In genomic region chrX:43005561-43005960, GRCh38 we compare ENCODE assay signal across 21 cellular contexts.
DNase-seq lines count a peak whose midpoint lies in the region; FAIRE-seq and TF ChIP-seq lines count a peak whose summit lies in the region.
"Had no signal": no experiment of that assay in that cellular context is flagged by ENCODE, and none has a peak within 500 bp of the region (broad histone marks: within the 10 kb centered on the region; RNA-seq: fewer than 3 reads in every experiment).

No MANE protein-coding gene starts in this region.

- no peaks in the 10 kb centered on the region for H3K27me3 Mint-ChIP-seq in H9 (ENCODE audit: low read depth)

- no peak overlapping the region for H2AFZ ChIP-seq in H9 (ENCODE audit: low read length)
- H2AFZ ChIP-seq in H1 (ENCODE audit: low read length) = no peak overlapping the region

- no CpG with 5 or more reads among the region's 3 CpGs for WGBS in H9 (ENCODE audit: extremely low coverage, insufficient read length, low lambda C conversion rate)
- 49% methylated on average over 3 of the region's 3 CpGs; no CpG with 5 or more reads in 1 of the 2 experiments for WGBS in H1 (ENCODE audit: extremely low coverage in 1 of 2, insufficient coverage in 1 of 2, insufficient read length in 1 of 2, insufficient replicate concordance in 2 of 2, low coverage in 1 of 2, low lambda C conversion rate in 2 of 2, missing lambda C conversion rate in 1 of 2), 2 experiments

- peak overlapping the region; percentile 50 for H3K18ac ChIP-seq in H9 (ENCODE audit: insufficient read length, low read depth, low read length)
- H3K18ac ChIP-seq in H1 (ENCODE audit: extremely low read depth, low read length) = peak overlapping the region; percentile 90

- peak overlapping the region; percentile 59 for H3T11ph ChIP-seq in H9 (ENCODE audit: low read length)

- H3K23ac ChIP-seq in H9 (ENCODE audit: insufficient read length, low read depth, low read length) (no peak overlapping the region), H1 (ENCODE audit: insufficient read length) (no peak overlapping the region)

- H4K20me1 ChIP-seq in H9 (ENCODE audit: control insufficient read depth, insufficient read depth, insufficient read length) (no peaks in the 10 kb centered on the region), H1 (replicated peaks in 1 of 2; ENCODE audit: control insufficient read depth in 1 of 2, insufficient read depth in 2 of 2, low read length in 2 of 2) (no peaks in the 10 kb centered on the region)

- peak overlapping the region; percentile 88 for H2BK5ac ChIP-seq in H9 (ENCODE audit: insufficient read length, low read length)
- peak overlapping the region; percentile 98; the same call in 1 of the 2 replicates for H2BK5ac ChIP-seq in H1 (ENCODE audit: low read depth, low read length)

- H4K91ac ChIP-seq in H9 (ENCODE audit: insufficient read length, low read depth, low read length) = peak overlapping the region; percentile 96
- H4K91ac ChIP-seq in H1 (replicated peaks; ENCODE audit: insufficient read length, low read length) = peak overlapping the region; percentile 99

- H3K9ac ChIP-seq in H9 (ENCODE audit: extremely low read depth, insufficient read length, low read length) (no peak overlapping the region), NT2/D1 (ENCODE audit: insufficient read length, low read depth) (no peak overlapping the region), H1 (replicated peaks in 1 of 4; ENCODE audit: extremely low read depth in 1 of 4, low read depth in 3 of 4, low read length in 3 of 4) (no peak overlapping the region)

- H3K27me3 ChIP-seq in H9 (ENCODE audit: insufficient read depth, low read length) (no peaks in the 10 kb centered on the region), NT2/D1 (ENCODE audit: insufficient read depth, insufficient read length) (no peaks in the 10 kb centered on the region), H1 (replicated peaks in 1 of 4; ENCODE audit: control insufficient read depth in 3 of 4, extremely low read depth in 1 of 4, insufficient read depth in 3 of 4, low read length in 3 of 4) (no peaks in the 10 kb centered on the region), uterus (no peaks in the 10 kb centered on the region)
- H3K27me3 ChIP-seq: BE2C had no signal

- peak overlapping the region; percentile 100 for H2AK5ac ChIP-seq in H9 (ENCODE audit: insufficient read length, low read length)
- no peak overlapping the region for H2AK5ac ChIP-seq in H1 (ENCODE audit: low read depth, low read length)

- CTCF ChIA-PET in H1 (lab: Charles Lee; ENCODE audit: partially characterized antibody) = no interaction called here

- H3K79me2 ChIP-seq in H9 (ENCODE audit: insufficient read depth, low read length) (no peaks in the 10 kb centered on the region), H1 (ENCODE audit: control insufficient read depth in 1 of 2, insufficient read depth in 2 of 2, low read length in 2 of 2) (no peaks in the 10 kb centered on the region)

- peak overlapping the region in 1 of 2 experiments; percentile 4; a peak in 1 of 5 replicates for H3K4me3 Mint-ChIP-seq in H9

- H2BK15ac ChIP-seq in H9 (ENCODE audit: low read depth, low read length) (no peak overlapping the region), H1 (ENCODE audit: low read length) (no peak overlapping the region)

- H3K9me3 ChIP-seq in H9 (ENCODE audit: control insufficient read depth, low read depth, low read length) (no peaks in the 10 kb centered on the region), NT2/D1 (ENCODE audit: insufficient read depth, low read length) (peaks cover 23% of the 10 kb centered on the region), H1 (ENCODE audit: insufficient read depth in 2 of 2, low read depth in 1 of 2, low read length in 1 of 2) (no peaks in the 10 kb centered on the region), uterus (no peaks in the 10 kb centered on the region)
- H3K9me3 ChIP-seq: BE2C had no signal

- TF ChIP-seq CTCF in H9 (conservative IDR thresholded peaks at IDR 0.05) = no peak
- TF ChIP-seq CTCF in H1 (IDR thresholded peaks at IDR 0.05; ENCODE audit: control extremely low read depth in 1 of 3, insufficient read depth in 1 of 3, low read depth in 1 of 3, low read length in 3 of 3) = no peak
- no peak for TF ChIP-seq CTCF in uterus (IDR thresholded peaks at IDR 0.05)

- H3K56ac ChIP-seq in H9 (ENCODE audit: insufficient read length, low read depth, low read length) = no peak overlapping the region
- H3K56ac ChIP-seq in H1 (replicated peaks; ENCODE audit: insufficient read length, low read depth, low read length) = no peak overlapping the region

- intact Hi-C loops in uterus (cut with DNase I; ENCODE audit: low total_unique reads) = no loop called here

- H3K4me2 ChIP-seq in H9 (ENCODE audit: insufficient read depth, insufficient read length, low read length) (peak overlapping the region; percentile 32), H1 (ENCODE audit: insufficient read depth in 1 of 2, low read depth in 2 of 2, low read length in 2 of 2) (no peak overlapping the region)

- H3K23me2 ChIP-seq in H9 (ENCODE audit: insufficient read length, low read depth, low read length, poor library complexity, severe bottlenecking) (no peaks in the 10 kb centered on the region), H1 (ENCODE audit: low read depth, low read length) (no peaks in the 10 kb centered on the region)

- H4K5ac ChIP-seq in H9 (ENCODE audit: insufficient read length, low read depth, low read length) (peak overlapping the region; percentile 95), H1 (ENCODE audit: insufficient read length, low read depth, low read length) (peak overlapping the region; percentile 44)

- H2BK12ac ChIP-seq in H9 (ENCODE audit: insufficient read length, low read depth, low read length) = peak overlapping the region; percentile 92
- H2BK12ac ChIP-seq in H1 (ENCODE audit: low read depth, low read length) = peak overlapping the region; percentile 94

- H3K27ac ChIP-seq in H9 (ENCODE audit: insufficient read length, low read depth, low read length) (peak overlapping the region; percentile 99), H1 (ENCODE audit: low read depth, low read length) (peak overlapping the region; percentile 70; the same call in 1 of the 2 replicates), uterus (no peak overlapping the region)
- H3K27ac ChIP-seq: RWPE1, SK-N-MC had no signal

- no peaks in the 10 kb centered on the region for H3K36me3 ChIP-seq in NT2/D1 (ENCODE audit: insufficient read depth, insufficient read length, low read length)
- H3K36me3 ChIP-seq in H1 (ENCODE audit: control insufficient read depth in 2 of 4, insufficient read depth in 4 of 4, low read length in 3 of 4) = no peaks in the 10 kb centered on the region; a peak in 1 of 8 replicates
- H3K36me3 ChIP-seq in uterus = no peaks in the 10 kb centered on the region
- H3K36me3 ChIP-seq: BE2C had no signal

- H3K9me3 Mint-ChIP-seq in H9 = peaks cover 10 to 42% of the 10 kb centered on the region in 2 experiments

- POLR2A ChIA-PET in H1 (lab: Charles Lee; ENCODE audit: partially characterized antibody) = no interaction called here

- H3K4me3 ChIP-seq in NT2/D1 (ENCODE audit: insufficient read length, low read depth) = no peak overlapping the region
- H3K4me3 ChIP-seq in H1 (ENCODE audit: extremely low read depth in 1 of 4, insufficient read depth in 2 of 4, low read depth in 3 of 4, low read length in 4 of 4) = no peak overlapping the region
- H3K4me3 ChIP-seq in uterus = no peak overlapping the region
- H3K4me3 ChIP-seq: SK-N-MC had no signal

- H3K4me1 ChIP-seq in H9 (ENCODE audit: insufficient read depth, low read length) (peaks cover 3% of the 10 kb centered on the region; the same call in 1 of the 2 replicates), NT2/D1 (ENCODE audit: insufficient read depth, insufficient read length) (no peaks in the 10 kb centered on the region), H1 (replicated peaks in 1 of 4; ENCODE audit: control insufficient read depth in 3 of 4, insufficient read depth in 4 of 4, low read length in 3 of 4) (peaks cover 0 to 7% (median 1%) of the 10 kb centered on the region in 4 experiments; a peak in 2 of 7 replicates), uterus (no peaks in the 10 kb centered on the region)
- H3K4me1 ChIP-seq: BE2C had no signal

- FAIRE-seq in H1 (lab: Jason Lieb, UNC) = no peak
- FAIRE-seq: D721Med, HTR-8/SVneo had no signal

- H3K4ac ChIP-seq in H9 (ENCODE audit: low read depth, low read length) (no peak overlapping the region; the same call in 1 of the 2 replicates), H1 (replicated peaks; ENCODE audit: insufficient read length, low read depth, low read length) (peak overlapping the region; percentile 53)

- TF ChIP-seq RAD21 in H1 (IDR thresholded peaks at IDR 0.05 in 1 of 2, conservative IDR thresholded peaks at IDR 0.05 in 1 of 2; ENCODE audit: low read depth in 2 of 2, low read length in 2 of 2) = no peak

- peak overlapping the region; percentile 91 to 95 (median 92) for H3K27ac Mint-ChIP-seq in H9

- no peaks in the 10 kb centered on the region for H3K79me1 ChIP-seq in H9 (ENCODE audit: insufficient read depth, low read depth, low read length, poor library complexity, severe bottlenecking)
- no peaks in the 10 kb centered on the region for H3K79me1 ChIP-seq in H1 (ENCODE audit: low read depth, low read length)

- H2BK120ac ChIP-seq in H9 (ENCODE audit: low read depth, low read length, poor library complexity, severe bottlenecking) = no peak overlapping the region
- peak overlapping the region; percentile 80 for H2BK120ac ChIP-seq in H1 (replicated peaks; ENCODE audit: low read depth, low read length)

- H3K36me3 Mint-ChIP-seq in H9 (ENCODE audit: insufficient read depth in 1 of 3, low read depth in 3 of 3) = peaks cover 11 to 34% (median 20%) of the 10 kb centered on the region in 3 experiments

- peaks cover 39 to 44% of the 10 kb centered on the region in 2 experiments for H3K4me1 Mint-ChIP-seq in H9

- H4K8ac ChIP-seq in H9 (replicated peaks; ENCODE audit: insufficient read length, low read depth, low read length) = no peak overlapping the region
- no peak overlapping the region for H4K8ac ChIP-seq in H1 (ENCODE audit: extremely low read depth, insufficient read depth, low read length)

- TF ChIP-seq POLR2A in H1 (IDR thresholded peaks at IDR 0.05; ENCODE audit: control extremely low read depth in 1 of 2, low read depth in 2 of 2, low read length in 2 of 2) = no peak
- TF ChIP-seq POLR2A in uterus (IDR thresholded peaks at IDR 0.05) = no peak

- TF ChIP-seq EP300 in H1 (IDR thresholded peaks at IDR 0.05; ENCODE audit: borderline replicate concordance in 1 of 2, low read depth in 2 of 2, low read length in 2 of 2) = no peak

- H3K14ac ChIP-seq in H9 (ENCODE audit: insufficient read depth, low read length) (no peak overlapping the region), H1 (ENCODE audit: insufficient read length) (no peak overlapping the region)

- peak; percentile 39 for DNase-seq in H9
- DNase-seq in NT2/D1 (ENCODE audit: low read depth, low spot score) = peak; percentile 11
- no peak for DNase-seq in H1 (ENCODE audit: low read depth in 1 of 2, low spot score in 2 of 2)
- DNase-seq in iPS-NIHi7 (ENCODE audit: extremely low spot score) = peak; percentile 13
- no peak for DNase-seq in dermis blood vessel endothelial cell
- DNase-seq in activated naive CD4-positive, alpha-beta T cell (lab: John Stamatoyannopoulos, UW) = no peak
- DNase-seq in uterus = no peak
- DNase-seq: BE2C, EL, MM.1S, NCI-H1048, NCI-H1417 treated with DMSO at 0.1 percent for 48 hours, NCI-H187, NCI-H2107, NCI-H446 treated with DMSO at 0.1 percent for 48 hours, NCI-H526 treated with DMSO at 0.1 percent for 48 hours, SHP77 treated with DMSO at 0.1 percent for 48 hours had no signal

- no peak overlapping the region for H2BK20ac ChIP-seq in H9 (ENCODE audit: low read depth, low read length, poor library complexity, severe bottlenecking)
- H2BK20ac ChIP-seq in H1 (ENCODE audit: low read length) = peak overlapping the region; percentile 97; the same call in 1 of the 2 replicates

Comparison
In these comparisons a context has a peak if more than half of its experiments do, and no peak if none do; other contexts are left out.
1. DNase-seq: peak in H9 (single experiment), NT2/D1 (single experiment) and iPS-NIHi7 (single experiment); none in H1 (0 of 2), dermis blood vessel endothelial cell (single experiment), activated naive CD4-positive, alpha-beta T cell (0 of 4) and uterus (0 of 2).
2. H3K27ac ChIP-seq: peak in H9 (single experiment) and H1 (single experiment); none in uterus (0 of 2).